Comparison of ENCODE assay signal across 14 cellular contexts in genomic region chr4:40232610-40233009, GRCh38. TPM values are rescaled to one million over a fixed set of nuclear protein-coding genes. Genes with fewer than 3 reads are reported as not detected.
DNase-seq lines count a peak whose midpoint lies in the region; ATAC-seq and TF ChIP-seq lines count a peak whose summit lies in the region.
"Had no signal": no experiment of that assay in that cellular context is flagged by ENCODE, and none has a peak within 500 bp of the region (broad histone marks: within the 10 kb centered on the region; RNA-seq: fewer than 3 reads in every experiment).

No MANE protein-coding gene starts in this region.

- peak overlapping the region; percentile 74 for H3K27ac ChIP-seq in naive thymus-derived CD4-positive, alpha-beta T cell (ENCODE audit: low read depth, low read length)
- H3K27ac ChIP-seq: gastrocnemius medialis had no signal

- H3K27ac Mint-ChIP-seq in IgD-negative memory B cell, result peak overlapping the region in 2 of 3 donors; percentile 48 to 69
- H3K27ac Mint-ChIP-seq in activated CD4-positive, alpha-beta memory T cell treated with anti-CD3 and anti-CD28 coated beads for 36 hours, result peak overlapping the region; percentile 75
- peak overlapping the region; percentile 38 to 99 (median 97) for H3K27ac Mint-ChIP-seq in naive thymus-derived CD4-positive, alpha-beta T cell
- no peak overlapping the region for H3K27ac Mint-ChIP-seq in type B pancreatic cell

- DNase-seq in activated CD4-positive, alpha-beta T cell treated with anti-CD3 and anti-CD28 coated beads for 48 hours, result peak; percentile 52
- DNase-seq in activated CD4-positive, alpha-beta T cell treated with anti-CD3 and anti-CD28 coated beads for 1 hour, result no peak
- DNase-seq in activated CD4-positive, alpha-beta memory T cell treated with anti-CD3 and anti-CD28 coated beads for 36 hours, result peak; percentile 53
- DNase-seq in naive thymus-derived CD4-positive, alpha-beta T cell, result no peak
- DNase-seq in posterior cingulate gyrus (no peak), type B pancreatic cell (ENCODE audit: extremely low spot score, unreplicated experiment) (no peak)
- DNase-seq: Caco-2; central memory CD4-positive, alpha-beta T cell; gastrocnemius medialis; GF-D8; mesenchymal stem cell had no signal

- peak overlapping the region in 1 of 4 donors; percentile 71 for H3K4me3 Mint-ChIP-seq in IgD-negative memory B cell
- peak overlapping the region; percentile 2 for H3K4me3 Mint-ChIP-seq in activated CD4-positive, alpha-beta memory T cell treated with anti-CD3 and anti-CD28 coated beads for 36 hours
- peak overlapping the region; percentile 62 to 87 (median 69) for H3K4me3 Mint-ChIP-seq in naive thymus-derived CD4-positive, alpha-beta T cell
- no peak overlapping the region for H3K4me3 Mint-ChIP-seq in type B pancreatic cell

- intact Hi-C loops in activated CD4-positive, alpha-beta memory T cell treated with anti-CD3 and anti-CD28 coated beads for 36 hours (cut with micrococcal nuclease), result no loop called here
- intact Hi-C loops in naive thymus-derived CD4-positive, alpha-beta T cell (cut with micrococcal nuclease), result no loop called here
- intact Hi-C loops in posterior cingulate gyrus (cut with DNase I), result no loop called here

- POLR2A ChIA-PET in activated CD4-positive, alpha-beta memory T cell treated with anti-CD3 and anti-CD28 coated beads for 36 hours (lab: Charles Lee), result interaction anchor here (0.7 to 4.6 kb wide), 4 partner anchors 25 to 75 kb away, joined by 6 to 32 read pairs (median 8); no protein-coding TSS in a partner anchor
- POLR2A ChIA-PET in naive thymus-derived CD4-positive, alpha-beta T cell (lab: Charles Lee), result interaction anchor here (0.7 to 6.5 kb wide), 15 partner anchors 10 to 84 kb away, joined by 3 to 63 read pairs (median 20); partner anchors contain the start of gene RHOH

- no peaks in the 10 kb centered on the region for H3K27me3 ChIP-seq in naive thymus-derived CD4-positive, alpha-beta T cell (ENCODE audit: control insufficient read depth in 2 of 2, insufficient read depth in 2 of 2, low read length in 2 of 2)
- H3K27me3 ChIP-seq: gastrocnemius medialis had no signal

- H3K4me1 Mint-ChIP-seq in IgD-negative memory B cell (peaks cover 48 to 57% (median 54%) of the 10 kb centered on the region in 3 donors), type B pancreatic cell (ENCODE audit: unreplicated experiment) (peaks cover 1% of the 10 kb centered on the region)
- H3K4me1 Mint-ChIP-seq in activated CD4-positive, alpha-beta memory T cell treated with anti-CD3 and anti-CD28 coated beads for 36 hours (ENCODE audit: low read depth), result peaks cover 90% of the 10 kb centered on the region
- peaks cover 59 to 98% (median 89%) of the 10 kb centered on the region in 7 donors for H3K4me1 Mint-ChIP-seq in naive thymus-derived CD4-positive, alpha-beta T cell

- no peak for ATAC-seq in naive thymus-derived CD4-positive, alpha-beta T cell
- ATAC-seq in GM19324 (IDR thresholded peaks at IDR 0.05; ENCODE audit: low FRiP score, unreplicated experiment), result no peak
- ATAC-seq: gastrocnemius medialis had no signal

- H3K9me3 ChIP-seq in naive thymus-derived CD4-positive, alpha-beta T cell (ENCODE audit: control insufficient read depth in 2 of 3, low read length in 3 of 3), result no peaks in the 10 kb centered on the region
- H3K9me3 ChIP-seq: Caco-2, gastrocnemius medialis had no signal

- H3K4me1 ChIP-seq in naive thymus-derived CD4-positive, alpha-beta T cell (ENCODE audit: control insufficient read depth in 2 of 2, insufficient read depth in 2 of 2, low read length in 2 of 2), result peaks cover 74 to 96% of the 10 kb centered on the region in 2 donors
- H3K4me1 ChIP-seq: Caco-2, gastrocnemius medialis had no signal

- peak overlapping the region; percentile 14 for H3K4me3 ChIP-seq in naive thymus-derived CD4-positive, alpha-beta T cell (ENCODE audit: low read length)
- H3K4me3 ChIP-seq: gastrocnemius medialis had no signal

- H3K9me3 Mint-ChIP-seq in IgD-negative memory B cell (no peaks in the 10 kb centered on the region), type B pancreatic cell (no peaks in the 10 kb centered on the region)
- no peaks in the 10 kb centered on the region for H3K9me3 Mint-ChIP-seq in activated CD4-positive, alpha-beta memory T cell treated with anti-CD3 and anti-CD28 coated beads for 36 hours
- H3K9me3 Mint-ChIP-seq in naive thymus-derived CD4-positive, alpha-beta T cell, result peaks cover 0 to 6% (median 0%) of the 10 kb centered on the region in 11 donors

- TF ChIP-seq CTCF in type B pancreatic cell (conservative IDR thresholded peaks at IDR 0.05), result no peak

- H3K27me3 Mint-ChIP-seq in IgD-negative memory B cell (no peaks in the 10 kb centered on the region), type B pancreatic cell (no peaks in the 10 kb centered on the region)
- no peaks in the 10 kb centered on the region for H3K27me3 Mint-ChIP-seq in activated CD4-positive, alpha-beta memory T cell treated with anti-CD3 and anti-CD28 coated beads for 36 hours
- H3K27me3 Mint-ChIP-seq in naive thymus-derived CD4-positive, alpha-beta T cell, result no peaks in the 10 kb centered on the region

- H3K36me3 Mint-ChIP-seq in IgD-negative memory B cell, result peaks cover 5% of the 10 kb centered on the region
- peaks cover 48% of the 10 kb centered on the region for H3K36me3 Mint-ChIP-seq in activated CD4-positive, alpha-beta memory T cell treated with anti-CD3 and anti-CD28 coated beads for 36 hours
- peaks cover 12 to 51% (median 32%) of the 10 kb centered on the region in 5 donors for H3K36me3 Mint-ChIP-seq in naive thymus-derived CD4-positive, alpha-beta T cell
- H3K36me3 Mint-ChIP-seq in type B pancreatic cell, result no peaks in the 10 kb centered on the region

- H3K36me3 ChIP-seq in naive thymus-derived CD4-positive, alpha-beta T cell (ENCODE audit: control insufficient read depth in 2 of 3, insufficient read depth in 3 of 3, low read length in 3 of 3), result peaks cover 0 to 7% (median 0%) of the 10 kb centered on the region in 3 experiments
- H3K36me3 ChIP-seq: gastrocnemius medialis had no signal

- CTCF ChIA-PET in activated CD4-positive, alpha-beta memory T cell treated with anti-CD3 and anti-CD28 coated beads for 36 hours (lab: Charles Lee), result interaction anchor here (1.1 to 11.2 kb wide), 5 partner anchors 25 to 103 kb away, joined by 3 to 106 read pairs (median 4); no protein-coding TSS in a partner anchor
- CTCF ChIA-PET in naive thymus-derived CD4-positive, alpha-beta T cell (lab: Charles Lee), result no interaction called here

RNA-seq across cellular contexts. Expression of gene RHOH, which starts 35.8 kb away (rescaled TPM):
- polyA plus RNA-seq in IgD-negative memory B cell, result 255 TPM
- total RNA-seq in activated CD4-positive, alpha-beta memory T cell treated with anti-CD3 and anti-CD28 coated beads for 36 hours, result 10 to 100 TPM; 97.5 to 98.6 TPM
- total RNA-seq in naive thymus-derived CD4-positive, alpha-beta T cell, result 100 to 1,000 TPM; 160 to 370 (median 250) TPM
- 100 to 1,000 TPM; 393 to 479 TPM for polyA plus RNA-seq in naive thymus-derived CD4-positive, alpha-beta T cell
- 3.1 and 5.4 TPM in 2 replicates for total RNA-seq in type B pancreatic cell (ENCODE audit: low replicate concordance)
- total RNA-seq: Caco-2, osteoblast had no signal

Comparison
In these comparisons a context has a peak if more than half of its experiments do, and no peak if none do; other contexts are left out.
1. DNase-seq: peak in activated CD4-positive, alpha-beta T cell treated with anti-CD3 and anti-CD28 coated beads for 48 hours (single experiment) and activated CD4-positive, alpha-beta memory T cell treated with anti-CD3 and anti-CD28 coated beads for 36 hours (single experiment); none in activated CD4-positive, alpha-beta T cell treated with anti-CD3 and anti-CD28 coated beads for 1 hour (single experiment), naive thymus-derived CD4-positive, alpha-beta T cell (0 of 9), posterior cingulate gyrus (0 of 10) and type B pancreatic cell (single experiment).
2. RNA of gene RHOH, which starts 35.8 kb away (total RNA-seq): 160 to 370 TPM in naive thymus-derived CD4-positive, alpha-beta T cell and 97.5 to 98.6 TPM in activated CD4-positive, alpha-beta memory T cell treated with anti-CD3 and anti-CD28 coated beads for 36 hours; 3.1 to 5.4 TPM in type B pancreatic cell; every median in the first group is over 10 times any median in the second.